18 cellular contexts compared by ENCODE assay signal in the genomic region with DNA sequence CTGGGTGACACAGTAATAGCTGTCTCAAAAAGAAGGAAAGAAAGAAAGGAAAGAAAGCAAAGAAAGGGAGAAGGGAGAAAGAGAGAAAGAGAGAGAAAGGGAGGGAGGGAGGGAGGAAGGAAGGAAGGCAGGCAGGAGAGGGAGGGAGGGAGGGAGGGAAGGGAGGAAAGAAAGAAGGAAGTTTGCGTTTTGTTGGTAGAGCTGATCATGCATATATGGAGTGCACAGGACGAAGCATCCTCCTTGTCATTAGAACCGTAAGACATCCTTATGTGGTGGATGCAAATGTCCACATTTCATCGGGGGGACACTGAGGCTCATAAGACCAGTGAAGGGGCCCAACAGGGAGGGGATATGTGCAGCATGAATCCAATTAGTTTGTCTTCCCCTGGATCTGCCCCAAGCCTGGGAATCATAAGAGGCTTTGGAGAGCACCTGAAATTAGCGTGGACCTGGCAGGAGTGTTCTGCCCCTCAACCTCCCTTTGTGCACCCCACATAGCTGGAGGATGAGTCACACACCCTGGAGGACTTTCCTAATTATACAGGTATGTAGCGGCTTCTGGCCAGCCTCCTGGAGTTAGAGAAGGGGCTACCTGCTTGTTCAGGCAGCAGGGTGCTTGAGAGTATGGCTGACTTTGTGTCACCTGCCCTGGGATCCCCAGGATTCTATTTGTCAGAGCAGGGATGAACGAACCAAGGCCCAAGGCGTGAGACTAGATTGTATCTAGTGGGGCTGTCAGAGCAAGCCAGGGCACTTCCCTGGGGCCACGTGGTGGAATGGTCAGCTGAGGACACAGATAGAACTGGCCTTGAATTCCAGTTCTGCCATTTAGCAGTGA.
DNase-seq lines count a peak whose midpoint lies in the region; ATAC-seq, FAIRE-seq and TF ChIP-seq lines count a peak whose summit lies in the region.
"Had no signal": no experiment of that assay in that cellular context is flagged by ENCODE, and none has a peak within 500 bp of the region (broad histone marks: within the 10 kb centered on the region; RNA-seq: fewer than 3 reads in every experiment).

No MANE protein-coding gene starts in this region.

- H3K79me2 ChIP-seq in HCT116 (ENCODE audit: insufficient read depth, low read length): no peaks in the 10 kb centered on the region
- H3K79me2 ChIP-seq in K562 (ENCODE audit: control insufficient read depth, insufficient read depth, low read length): no peaks in the 10 kb centered on the region

- no peaks in the 10 kb centered on the region for H3K4me1 Mint-ChIP-seq in activated naive CD4-positive, alpha-beta T cell treated with anti-CD3 and anti-CD28 coated beads for 36 hours (ENCODE audit: low read depth)
- H3K4me1 Mint-ChIP-seq: activated naive CD4-positive, alpha-beta T cell treated with anti-CD3 and anti-CD28 coated beads, Interleukin-2, amount 10 ng/mL, durations not matched to agents 7 days and 5 days had no signal

- no peak overlapping the region for H3K27ac Mint-ChIP-seq in activated naive CD4-positive, alpha-beta T cell treated with anti-CD3 and anti-CD28 coated beads for 36 hours
- H3K27ac Mint-ChIP-seq: activated naive CD4-positive, alpha-beta T cell treated with anti-CD3 and anti-CD28 coated beads, Interleukin-2, amount 10 ng/mL, durations not matched to agents 7 days and 5 days; natural killer cell treated with Interleukin-12 subunit alpha and Interleukin-12 subunit beta and Interleukin-15 and Interleukin-18, amount 100 ng/mL, for 72 hours had no signal

- TF ChIP-seq CTCF in HCT116 (IDR thresholded peaks at IDR 0.05 in 2 of 3, conservative IDR thresholded peaks at IDR 0.05 in 1 of 3; ENCODE audit: borderline replicate concordance in 1 of 3, insufficient read depth in 1 of 3, low read depth in 2 of 3, low read length in 2 of 3) (no peak), K562 (IDR thresholded peaks at IDR 0.05 in 2 of 3, conservative IDR thresholded peaks at IDR 0.05 in 1 of 3; ENCODE audit: insufficient read depth in 2 of 3, low read depth in 1 of 3, low read length in 3 of 3) (no peak), left lung (IDR thresholded peaks at IDR 0.05) (no peak)

- H3K4me1 ChIP-seq in HCT116 (ENCODE audit: control insufficient read depth in 1 of 2, insufficient read depth in 2 of 2, low read length in 2 of 2) (peaks cover 6 to 12% of the 10 kb centered on the region in 2 experiments), K562 (replicated peaks in 1 of 2; ENCODE audit: control insufficient read depth in 2 of 2, insufficient read depth in 2 of 2, low read length in 2 of 2) (peaks cover 2 to 3% of the 10 kb centered on the region in 2 experiments; a peak in 3 of 5 replicates), left lung (no peaks in the 10 kb centered on the region)
- H3K4me1 ChIP-seq: body of pancreas, Peyer's patch had no signal

- TF ChIP-seq POLR2A in HCT116 (IDR thresholded peaks at IDR 0.05; ENCODE audit: borderline replicate concordance, extremely low read depth, insufficient read depth, insufficient read length) (no peak), K562 (conservative IDR thresholded peaks at IDR 0.05) (no peak)

- H3K27me3 ChIP-seq in HCT116 (ENCODE audit: insufficient read depth, low read length) (no peaks in the 10 kb centered on the region), K562 (ENCODE audit: control insufficient read depth in 2 of 2, insufficient read depth in 2 of 2, low read length in 2 of 2) (peaks cover 4 to 23% of the 10 kb centered on the region in 2 experiments; a peak in 2 of 5 replicates), left lung (no peaks in the 10 kb centered on the region)
- H3K27me3 ChIP-seq: body of pancreas, Peyer's patch had no signal

- whole genome bisulfite sequencing in K562 (ENCODE audit: insufficient coverage, low coverage, missing lambda C conversion rate): 3% methylated on average over 8 of the region's 9 CpGs

- H2AFZ ChIP-seq in HCT116 (ENCODE audit: low read depth, low read length, poor library complexity, severe bottlenecking): no peak overlapping the region
- peak overlapping the region; percentile 33; the same call in 1 of the 2 replicates for H2AFZ ChIP-seq in K562 (ENCODE audit: low read depth, low read length)

- no peak for TF ChIP-seq RAD21 in HCT116 (IDR thresholded peaks at IDR 0.05; ENCODE audit: low read depth)
- no peak for TF ChIP-seq RAD21 in K562 (CRISPR knock-in tag; conservative IDR thresholded peaks at IDR 0.05 in 1 of 2, IDR thresholded peaks at IDR 0.05 in 1 of 2)

- H4K20me1 ChIP-seq in HCT116 (ENCODE audit: insufficient read depth): no peaks in the 10 kb centered on the region
- H4K20me1 ChIP-seq in K562 (replicated peaks; ENCODE audit: control insufficient read depth, insufficient read depth, low read length): no peaks in the 10 kb centered on the region

- no TSS peak for BruUV-seq in HCT116 (replicated peaks; lab: Mats Ljungman, UMichigan)
- BruUV-seq in K562 (replicated peaks; lab: Mats Ljungman, UMichigan): no TSS peak

- DNase-seq in ACHN (peak; percentile 1), HCT116 (ENCODE audit: low read depth, low spot score) (no peak), K562 (ENCODE audit: extremely low read depth in 1 of 4, low spot score in 3 of 4) (peak in 1 of 4 experiments; percentile 16), left lung (no peak), NCI-H2171 treated with DMSO at 0.1 percent for 48 hours (lab: John Stamatoyannopoulos, UW) (no peak), NCI-H187 (lab: John Stamatoyannopoulos, UW) (no peak)
- DNase-seq in stimulated activated CD4-positive, alpha-beta T cell treated with anti-CD3 and anti-CD28 coated beads, Interleukin-4, amount 100 ng/mL, for 1 hour: no peak
- DNase-seq in activated naive CD4-positive, alpha-beta T cell treated with anti-CD3 and anti-CD28 coated beads for 36 hours: no peak
- DNase-seq: activated naive CD4-positive, alpha-beta T cell treated with anti-CD3 and anti-CD28 coated beads, Interleukin-2, amount 10 ng/mL, durations not matched to agents 7 days and 5 days; body of pancreas; NCI-H1436; NCI-H510A treated with DMSO at 0.1 percent for 48 hours; Peyer's patch; right cardiac atrium; stimulated activated CD4-positive, alpha-beta T cell treated with anti-CD3 and anti-CD28 coated beads, Interleukin-2, amount 100 ng/mL, for 24 hours; WERI-Rb-1 had no signal

- no peak for TF ChIP-seq EP300 in K562 (IDR thresholded peaks at IDR 0.05; ENCODE audit: low read length)

- no peak overlapping the region for H3K4me3 ChIP-seq in HCT116 (replicated peaks in 1 of 2; ENCODE audit: low read depth in 1 of 2, low read length in 2 of 2)
- no peak overlapping the region for H3K4me3 ChIP-seq in K562
- no peak overlapping the region for H3K4me3 ChIP-seq in left lung
- H3K4me3 ChIP-seq: body of pancreas, Peyer's patch had no signal

- no peaks in the 10 kb centered on the region for H3K9me2 ChIP-seq in HCT116 (ENCODE audit: insufficient read depth)

- no peaks in the 10 kb centered on the region for H3K9me1 ChIP-seq in K562 (ENCODE audit: control insufficient read depth, insufficient read depth, low read length)

- RAD21 ChIA-PET in HCT116 (lab: Charles Lee; ENCODE audit: low non-redundant PET in 1 of 2, low total read pairs in 2 of 2, uncharacterized antibody in 2 of 2, unreplicated experiment in 2 of 2): no interaction called here

- in situ Hi-C loops in ACHN (cut with HindIII; ENCODE audit: low pct_ligation_motif_present, low pct_unique_long_range_greater_than_20kb, low sequenced_read_pairs): no loop called here
- in situ Hi-C loops in K562 (cut with MboI): no loop called here

- H3K9ac ChIP-seq in HCT116 (ENCODE audit: low read length): no peak overlapping the region
- H3K9ac ChIP-seq in K562 (ENCODE audit: insufficient read depth in 1 of 2, low read depth in 2 of 2, low read length in 2 of 2): no peak overlapping the region

- peak overlapping the region; percentile 52 for H3K4me2 ChIP-seq in HCT116 (ENCODE audit: low read length)
- no peak overlapping the region; the same call in 1 of the 2 replicates for H3K4me2 ChIP-seq in K562 (ENCODE audit: insufficient read depth, low read length)

- H3K27ac ChIP-seq in HCT116 (ENCODE audit: low read depth, low read length): no peak overlapping the region
- H3K27ac ChIP-seq in K562 (ENCODE audit: extremely low read depth, low read depth, low read length): no peak overlapping the region
- H3K27ac ChIP-seq in left lung: no peak overlapping the region
- H3K27ac ChIP-seq: body of pancreas, Peyer's patch, WERI-Rb-1 had no signal

- no peak overlapping the region for H3K4me3 Mint-ChIP-seq in activated naive CD4-positive, alpha-beta T cell treated with anti-CD3 and anti-CD28 coated beads for 36 hours
- H3K4me3 Mint-ChIP-seq: activated naive CD4-positive, alpha-beta T cell treated with anti-CD3 and anti-CD28 coated beads, Interleukin-2, amount 10 ng/mL, durations not matched to agents 7 days and 5 days; natural killer cell treated with Interleukin-12 subunit alpha and Interleukin-12 subunit beta and Interleukin-15 and Interleukin-18, amount 100 ng/mL, for 72 hours had no signal

- peak; percentile 85 for ATAC-seq in HCT116
- peak; percentile 76 for ATAC-seq in K562
- peak; percentile 85 for ATAC-seq in left lung
- ATAC-seq: body of pancreas, right cardiac atrium had no signal

- intact Hi-C loops in HCT116 (cut with micrococcal nuclease) (no loop called here), K562 (cut with micrococcal nuclease) (no loop called here), left lung (cut with DNase I) (no loop called here)
- intact Hi-C loops in activated naive CD4-positive, alpha-beta T cell treated with anti-CD3 and anti-CD28 coated beads for 36 hours (cut with micrococcal nuclease): no loop called here

- no peaks in the 10 kb centered on the region for H3K36me3 ChIP-seq in HCT116 (ENCODE audit: control insufficient read depth in 1 of 2, insufficient read depth in 2 of 2, low read length in 2 of 2)
- no peaks in the 10 kb centered on the region for H3K36me3 ChIP-seq in K562 (ENCODE audit: control insufficient read depth, insufficient read depth, low read length)
- no peaks in the 10 kb centered on the region for H3K36me3 ChIP-seq in left lung
- H3K36me3 ChIP-seq: Peyer's patch, WERI-Rb-1 had no signal

- H3K9me3 ChIP-seq in HCT116 (ENCODE audit: control insufficient read depth in 1 of 2, insufficient read depth in 1 of 2, low read depth in 1 of 2, low read length in 2 of 2) (no peaks in the 10 kb centered on the region), K562 (replicated peaks; ENCODE audit: control insufficient read depth, insufficient read depth, low read depth, low read length) (no peaks in the 10 kb centered on the region), left lung (no peaks in the 10 kb centered on the region)
- H3K9me3 ChIP-seq: body of pancreas, Peyer's patch had no signal

- H3K27me3 Mint-ChIP-seq in activated naive CD4-positive, alpha-beta T cell treated with anti-CD3 and anti-CD28 coated beads for 36 hours (ENCODE audit: low read depth): peaks cover 2% of the 10 kb centered on the region

- peak; percentile 6 for FAIRE-seq in K562 (lab: Jason Lieb, UNC)
- FAIRE-seq: D721Med had no signal

- POLR2A ChIA-PET in HCT116 (lab: Charles Lee) (no interaction called here), K562 (lab: Yijun Ruan, JAX) (no interaction called here)

- H3K36me3 Mint-ChIP-seq in activated naive CD4-positive, alpha-beta T cell treated with anti-CD3 and anti-CD28 coated beads for 36 hours (ENCODE audit: low read depth): no peaks in the 10 kb centered on the region
- H3K36me3 Mint-ChIP-seq: activated naive CD4-positive, alpha-beta T cell treated with anti-CD3 and anti-CD28 coated beads, Interleukin-2, amount 10 ng/mL, durations not matched to agents 7 days and 5 days; natural killer cell treated with Interleukin-12 subunit alpha and Interleukin-12 subunit beta and Interleukin-15 and Interleukin-18, amount 100 ng/mL, for 72 hours had no signal

- H3K9me3 Mint-ChIP-seq in activated naive CD4-positive, alpha-beta T cell treated with anti-CD3 and anti-CD28 coated beads for 36 hours: peaks cover 7% of the 10 kb centered on the region

- CTCF ChIA-PET in HCT116 (lab: Charles Lee) (no interaction called here), K562 (lab: Yijun Ruan, JAX; ENCODE audit: low intra/inter-chr PET ratio) (no interaction called here)
- CTCF ChIA-PET in activated naive CD4-positive, alpha-beta T cell treated with anti-CD3 and anti-CD28 coated beads for 36 hours (lab: Charles Lee): no interaction called here
